ENCODE assay signal across 23 cellular contexts in genomic region chrX:124042042-124042441, GRCh38.
DNase-seq lines count a peak whose midpoint lies in the region; ATAC-seq and TF ChIP-seq lines count a peak whose summit lies in the region.
"Had no signal": no experiment of that assay in that cellular context is flagged by ENCODE, and none has a peak within 500 bp of the region (broad histone marks: within the 10 kb centered on the region; RNA-seq: fewer than 3 reads in every experiment).

No MANE protein-coding gene starts in this region.

- H3K36me3 ChIP-seq in Karpas-422 (ENCODE audit: insufficient read depth, low read length): peaks cover 23% of the 10 kb centered on the region; the same call in 1 of the 2 replicates

- ATAC-seq in SK-N-SH treated with all-trans-retinoic acid at 6 μM for 48 hours: peak; percentile 68
- ATAC-seq in activated T-helper 17 cell treated with anti-CD3 and anti-CD28 coated beads, Interleukin-2, amount 50 U/mL, for 72 hours (replicated peaks): no peak
- ATAC-seq in naive thymus-derived CD8-positive, alpha-beta T cell: no peak

- H3K4me1 ChIP-seq in Karpas-422 (ENCODE audit: low read length): no peaks in the 10 kb centered on the region

- no peaks in the 10 kb centered on the region for H4K20me1 ChIP-seq in Karpas-422 (ENCODE audit: insufficient read depth, low read depth, low read length)

- no peaks in the 10 kb centered on the region for H3K27me3 Mint-ChIP-seq in activated naive CD4-positive, alpha-beta T cell treated with anti-CD3 and anti-CD28 coated beads, Interleukin-2, amount 50 U/mL, for 24 hours
- H3K27me3 Mint-ChIP-seq in activated naive CD4-positive, alpha-beta T cell treated with anti-CD3 and anti-CD28 coated beads for 36 hours (ENCODE audit: low read depth): no peaks in the 10 kb centered on the region
- H3K27me3 Mint-ChIP-seq in activated T-helper 17 cell treated with anti-CD3 and anti-CD28 coated beads, Interleukin-2, amount 50 U/mL, for 72 hours: no peaks in the 10 kb centered on the region
- no peaks in the 10 kb centered on the region for H3K27me3 Mint-ChIP-seq in naive thymus-derived CD8-positive, alpha-beta T cell

- peaks cover 43% of the 10 kb centered on the region for H3K4me1 Mint-ChIP-seq in activated naive CD4-positive, alpha-beta T cell treated with anti-CD3 and anti-CD28 coated beads, Interleukin-2, amount 50 U/mL, for 24 hours
- peaks cover 14% of the 10 kb centered on the region for H3K4me1 Mint-ChIP-seq in activated naive CD4-positive, alpha-beta T cell treated with anti-CD3 and anti-CD28 coated beads for 36 hours (ENCODE audit: low read depth)
- no peaks in the 10 kb centered on the region for H3K4me1 Mint-ChIP-seq in activated T-helper 17 cell treated with anti-CD3 and anti-CD28 coated beads, Interleukin-2, amount 50 U/mL, for 72 hours
- peaks cover 5 to 21% (median 10%) of the 10 kb centered on the region in 4 donors for H3K4me1 Mint-ChIP-seq in naive thymus-derived CD8-positive, alpha-beta T cell
- H3K4me1 Mint-ChIP-seq: CD14-positive monocyte had no signal

- H2AFZ ChIP-seq in Karpas-422 (ENCODE audit: low read length): no peak overlapping the region

- H3K27ac ChIP-seq in Karpas-422 (ENCODE audit: low read length): no peak overlapping the region
- H3K27ac ChIP-seq: KMS-11 had no signal

- H3K9ac ChIP-seq in Karpas-422 (ENCODE audit: low read length): no peak overlapping the region
- H3K9ac ChIP-seq: KMS-11 had no signal

- intact Hi-C loops in activated naive CD4-positive, alpha-beta T cell treated with anti-CD3 and anti-CD28 coated beads for 36 hours (cut with micrococcal nuclease): no loop called here

- POLR2A ChIA-PET in naive thymus-derived CD8-positive, alpha-beta T cell (lab: Charles Lee): interaction anchor here (0.7 kb wide), 1 partner anchor 79 kb away, joined by 3 read pairs; no protein-coding TSS in a partner anchor

- no peaks in the 10 kb centered on the region for H3K9me3 Mint-ChIP-seq in activated naive CD4-positive, alpha-beta T cell treated with anti-CD3 and anti-CD28 coated beads, Interleukin-2, amount 50 U/mL, for 24 hours
- H3K9me3 Mint-ChIP-seq in activated naive CD4-positive, alpha-beta T cell treated with anti-CD3 and anti-CD28 coated beads for 36 hours: no peaks in the 10 kb centered on the region
- no peaks in the 10 kb centered on the region for H3K9me3 Mint-ChIP-seq in activated T-helper 17 cell treated with anti-CD3 and anti-CD28 coated beads, Interleukin-2, amount 50 U/mL, for 72 hours
- H3K9me3 Mint-ChIP-seq in naive thymus-derived CD8-positive, alpha-beta T cell: no peaks in the 10 kb centered on the region
- H3K9me3 Mint-ChIP-seq: CD14-positive monocyte, HFFc6 had no signal

- no peaks in the 10 kb centered on the region for H3K9me2 ChIP-seq in Karpas-422 (replicated peaks; ENCODE audit: insufficient read depth, low read length)

- H3K27ac Mint-ChIP-seq in activated naive CD4-positive, alpha-beta T cell treated with anti-CD3 and anti-CD28 coated beads, Interleukin-2, amount 50 U/mL, for 24 hours: peak overlapping the region; percentile 76
- no peak overlapping the region for H3K27ac Mint-ChIP-seq in activated naive CD4-positive, alpha-beta T cell treated with anti-CD3 and anti-CD28 coated beads for 36 hours
- peak overlapping the region; percentile 42 for H3K27ac Mint-ChIP-seq in activated T-helper 17 cell treated with anti-CD3 and anti-CD28 coated beads, Interleukin-2, amount 50 U/mL, for 72 hours
- peak overlapping the region in 6 of 10 donors; percentile 7 to 85 (median 66) for H3K27ac Mint-ChIP-seq in naive thymus-derived CD8-positive, alpha-beta T cell
- H3K27ac Mint-ChIP-seq: HFFc6 had no signal

- no peak overlapping the region for H3K4me3 Mint-ChIP-seq in activated naive CD4-positive, alpha-beta T cell treated with anti-CD3 and anti-CD28 coated beads, Interleukin-2, amount 50 U/mL, for 24 hours
- H3K4me3 Mint-ChIP-seq in activated naive CD4-positive, alpha-beta T cell treated with anti-CD3 and anti-CD28 coated beads for 36 hours: no peak overlapping the region
- no peak overlapping the region for H3K4me3 Mint-ChIP-seq in activated T-helper 17 cell treated with anti-CD3 and anti-CD28 coated beads, Interleukin-2, amount 50 U/mL, for 72 hours
- H3K4me3 Mint-ChIP-seq in naive thymus-derived CD8-positive, alpha-beta T cell: no peak overlapping the region
- H3K4me3 Mint-ChIP-seq: CD14-positive monocyte, HFFc6 had no signal

- CTCF ChIA-PET in activated naive CD4-positive, alpha-beta T cell treated with anti-CD3 and anti-CD28 coated beads for 36 hours (lab: Charles Lee): no interaction called here

- no peaks in the 10 kb centered on the region for H3K27me3 ChIP-seq in Karpas-422 (ENCODE audit: low read length)

- H3K4me3 ChIP-seq in Karpas-422 (ENCODE audit: low read length): no peak overlapping the region

- no peaks in the 10 kb centered on the region for H3K9me3 ChIP-seq in Karpas-422 (ENCODE audit: low read length)

- H3K36me3 Mint-ChIP-seq in activated naive CD4-positive, alpha-beta T cell treated with anti-CD3 and anti-CD28 coated beads, Interleukin-2, amount 50 U/mL, for 24 hours: peaks cover 8% of the 10 kb centered on the region
- H3K36me3 Mint-ChIP-seq in activated naive CD4-positive, alpha-beta T cell treated with anti-CD3 and anti-CD28 coated beads for 36 hours (ENCODE audit: low read depth): no peaks in the 10 kb centered on the region
- peaks cover 84% of the 10 kb centered on the region for H3K36me3 Mint-ChIP-seq in activated T-helper 17 cell treated with anti-CD3 and anti-CD28 coated beads, Interleukin-2, amount 50 U/mL, for 72 hours (ENCODE audit: low read depth)
- H3K36me3 Mint-ChIP-seq in naive thymus-derived CD8-positive, alpha-beta T cell: peaks cover 0 to 70% (median 2%) of the 10 kb centered on the region in 3 donors

- H3K79me2 ChIP-seq in Karpas-422 (ENCODE audit: low read length): peaks cover 25% of the 10 kb centered on the region

- DNase-seq in activated naive CD4-positive, alpha-beta T cell treated with anti-CD3 and anti-CD28 coated beads for 36 hours: no peak
- DNase-seq in naive thymus-derived CD8-positive, alpha-beta T cell: no peak
- DNase-seq in superior temporal gyrus (ENCODE audit: extremely low spot score): no peak
- no peak for DNase-seq in Karpas-422
- DNase-seq: ACHN, AML-193, COR-L47, DMS 273 treated with DMSO at 0.1 percent for 48 hours, DND-41, H7, HFFc6, NCI-H1417 treated with DMSO at 0.1 percent for 48 hours, NCI-H187 treated with DMSO at 0.1 percent for 48 hours, NCI-H2227 treated with DMSO at 0.1 percent for 48 hours, NCI-H510A treated with DMSO at 0.1 percent for 48 hours, NCI-H774, OCI-M1, Right ventricle myocardium superior had no signal

- H3K4me2 ChIP-seq in Karpas-422 (ENCODE audit: low read depth, low read length, poor library complexity, severe bottlenecking): no peak overlapping the region
- H3K4me2 ChIP-seq: KMS-11 had no signal

TF ChIP-seq in SK-N-SH treated with all-trans-retinoic acid at 6 μM for 48 hours, 23 proteins besides CTCF, POLR2A, EP300 and RAD21 (continues in another document):
- TF ChIP-seq TSHZ2 (CRISPR knock-in tag; IDR thresholded peaks at IDR 0.05) (no peak), ZC3H10 (CRISPR knock-in tag; IDR thresholded peaks at IDR 0.05) (no peak), RARB (CRISPR knock-in tag; IDR thresholded peaks at IDR 0.05) (no peak), TCF4 (CRISPR knock-in tag; IDR thresholded peaks at IDR 0.05; ENCODE audit: borderline replicate concordance) (peak; percentile 25; the same call in 1 of the 2 replicates), PATZ1 (CRISPR knock-in tag; IDR thresholded peaks at IDR 0.05; ENCODE audit: borderline replicate concordance) (peak; percentile 28; the same call in 1 of the 2 replicates)
